ENCODE assay signal across 7 cellular contexts in the genomic region with DNA sequence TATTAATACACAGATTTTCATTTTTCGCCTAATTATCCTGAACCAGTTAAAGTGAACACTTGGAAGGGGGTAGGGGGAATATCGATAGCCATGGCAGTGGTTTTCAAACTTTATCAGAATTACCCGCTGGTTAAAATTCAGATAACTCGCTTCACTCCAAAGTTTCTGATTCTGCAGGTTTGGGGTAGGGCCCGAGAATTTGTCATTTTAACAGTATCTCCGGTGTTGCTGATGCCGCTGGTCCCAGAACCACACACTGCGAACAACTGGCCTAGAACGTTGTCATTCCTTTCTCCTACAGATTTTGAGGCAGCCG. TPM values are rescaled to one million over a fixed set of nuclear protein-coding genes. Genes with fewer than 3 reads are reported as not detected.
DNase-seq lines count a peak whose midpoint lies in the region; ATAC-seq and TF ChIP-seq lines count a peak whose summit lies in the region.

No MANE protein-coding gene starts in this region.

- no peak for DNase-seq in HFFc6
- DNase-seq in activated CD8-positive, alpha-beta T cell treated with anti-CD3 and anti-CD28 coated beads for 36 hours, result no peak
- DNase-seq in SKM-1 treated with dmso at 0.1 percent for 144 hours (lab: John Stamatoyannopoulos, UW; ENCODE audit: unreplicated experiment), result no peak
- no peak for DNase-seq in OCI-M1 (lab: John Stamatoyannopoulos, UW)

- H3K27ac Mint-ChIP-seq in HFFc6, result peak overlapping the region; percentile 99
- H3K27ac Mint-ChIP-seq in activated CD8-positive, alpha-beta T cell treated with anti-CD3 and anti-CD28 coated beads for 36 hours, result peak overlapping the region; percentile 98

- no peak for ATAC-seq in activated CD8-positive, alpha-beta T cell treated with anti-CD3 and anti-CD28 coated beads for 36 hours
- ATAC-seq in GM21576 (IDR thresholded peaks at IDR 0.05; ENCODE audit: unreplicated experiment), result no peak

- peak overlapping the region; percentile 97 for H3K27ac ChIP-seq in stomach smooth muscle (ENCODE audit: low read length)

- H3K4me1 Mint-ChIP-seq in HFFc6 (ENCODE audit: low read depth), result peaks cover 48% of the 10 kb centered on the region
- peaks cover 43% of the 10 kb centered on the region for H3K4me1 Mint-ChIP-seq in activated CD8-positive, alpha-beta T cell treated with anti-CD3 and anti-CD28 coated beads for 36 hours (ENCODE audit: low read depth)

- POLR2A ChIA-PET in activated CD8-positive, alpha-beta T cell treated with anti-CD3 and anti-CD28 coated beads for 36 hours (lab: Charles Lee), result interaction anchor here (1.3 kb wide), 1 partner anchor 11 kb away, joined by 4 read pairs; no protein-coding TSS in a partner anchor

- no peaks in the 10 kb centered on the region for H3K27me3 Mint-ChIP-seq in HFFc6 (ENCODE audit: insufficient read depth)
- H3K27me3 Mint-ChIP-seq in activated CD8-positive, alpha-beta T cell treated with anti-CD3 and anti-CD28 coated beads for 36 hours, result no peaks in the 10 kb centered on the region

- intact Hi-C loops in activated CD8-positive, alpha-beta T cell treated with anti-CD3 and anti-CD28 coated beads for 36 hours (cut with micrococcal nuclease), result loop anchor here (5.0 kb wide), 1 partner anchor 216 kb away; a partner anchor contains a TSS

- no peaks in the 10 kb centered on the region for H3K9me3 Mint-ChIP-seq in HFFc6
- no peaks in the 10 kb centered on the region for H3K9me3 Mint-ChIP-seq in activated CD8-positive, alpha-beta T cell treated with anti-CD3 and anti-CD28 coated beads for 36 hours

- H3K4me3 ChIP-seq in iPS-11a (ENCODE audit: low read depth, low read length), result peak overlapping the region; percentile 95
- peak overlapping the region; percentile 91 to 92 for H3K4me3 ChIP-seq in stomach smooth muscle (ENCODE audit: low read length in 2 of 2)

- H3K27me3 ChIP-seq in stomach smooth muscle (ENCODE audit: control insufficient read depth in 1 of 2, insufficient read depth in 2 of 2, low read length in 2 of 2), result no peaks in the 10 kb centered on the region

- TF ChIP-seq CTCF in HFFc6 (IDR thresholded peaks at IDR 0.05), result no peak
- no peak for TF ChIP-seq CTCF in activated CD8-positive, alpha-beta T cell treated with anti-CD3 and anti-CD28 coated beads for 36 hours (IDR thresholded peaks at IDR 0.05)

- peaks cover 4% of the 10 kb centered on the region for H3K4me1 ChIP-seq in stomach smooth muscle (ENCODE audit: control insufficient read depth, insufficient read depth, low read length)

- CTCF ChIA-PET in activated CD8-positive, alpha-beta T cell treated with anti-CD3 and anti-CD28 coated beads for 36 hours (lab: Charles Lee), result no interaction called here

- H3K36me3 ChIP-seq in stomach smooth muscle (ENCODE audit: control insufficient read depth in 2 of 2, insufficient read depth in 2 of 2, low read length in 2 of 2), result no peaks in the 10 kb centered on the region

- no peaks in the 10 kb centered on the region for H3K9me3 ChIP-seq in stomach smooth muscle (ENCODE audit: control insufficient read depth in 2 of 2, low read length in 2 of 2)

- peak overlapping the region; percentile 95 for H3K4me3 Mint-ChIP-seq in HFFc6
- H3K4me3 Mint-ChIP-seq in activated CD8-positive, alpha-beta T cell treated with anti-CD3 and anti-CD28 coated beads for 36 hours, result peak overlapping the region; percentile 98

- peaks cover 38% of the 10 kb centered on the region for H3K36me3 Mint-ChIP-seq in HFFc6 (ENCODE audit: low read depth)
- H3K36me3 Mint-ChIP-seq in activated CD8-positive, alpha-beta T cell treated with anti-CD3 and anti-CD28 coated beads for 36 hours (ENCODE audit: low read depth), result peaks cover 29% of the 10 kb centered on the region

- H3K9ac ChIP-seq in stomach smooth muscle (ENCODE audit: low read length in 2 of 2), result peak overlapping the region; percentile 99

RNA-seq across cellular contexts. Expression of a gene that starts 0.3 kb away (rescaled TPM):
- 10 to 100 TPM; 19.4 to 28.1 (median 27.0) TPM for total RNA-seq in HFFc6 (2021; fragmentation: NEBNext Ultra II Directional; extraction: Animal tissue kit (Norgen Biotek cat#: 25700))
- 10 to 100 TPM; 24.3 to 28.4 TPM for total RNA-seq in activated CD8-positive, alpha-beta T cell treated with anti-CD3 and anti-CD28 coated beads for 36 hours
